ENCODE assay signal across 9 cellular contexts in genomic region chrX:64093761-64094160, GRCh38.
DNase-seq lines count a peak whose midpoint lies in the region; ATAC-seq and TF ChIP-seq lines count a peak whose summit lies in the region.
"Had no signal": no experiment of that assay in that cellular context is flagged by ENCODE, and none has a peak within 500 bp of the region (broad histone marks: within the 10 kb centered on the region; RNA-seq: fewer than 3 reads in every experiment).

No MANE protein-coding gene starts in this region.

- no peaks in the 10 kb centered on the region for H3K36me3 ChIP-seq in Karpas-422 (ENCODE audit: insufficient read depth, low read length)

- no peaks in the 10 kb centered on the region for H3K9me2 ChIP-seq in Karpas-422 (replicated peaks; ENCODE audit: insufficient read depth, low read length)

- no peaks in the 10 kb centered on the region for H3K27me3 Mint-ChIP-seq in neural crest cell (ENCODE audit: low read depth)

- H3K4me3 ChIP-seq in Karpas-422 (ENCODE audit: low read length) (no peak overlapping the region), dorsolateral prefrontal cortex (no peak overlapping the region)

- no peak for ATAC-seq in activated CD4-positive, CD25-positive, alpha-beta regulatory T cell treated with anti-CD3 and anti-CD28 coated beads, Interleukin-2, amount 50 U/mL, for 24 hours
- ATAC-seq in HG03342 (IDR thresholded peaks at IDR 0.05; ENCODE audit: unreplicated experiment), result no peak

- no peak overlapping the region for H3K4me3 Mint-ChIP-seq in neural crest cell

- peaks cover 7% of the 10 kb centered on the region for H3K9me3 Mint-ChIP-seq in neural crest cell

- H3K27me3 ChIP-seq in Karpas-422 (ENCODE audit: low read length) (no peaks in the 10 kb centered on the region), dorsolateral prefrontal cortex (peaks cover 0 to 36% (median 4%) of the 10 kb centered on the region in 45 donors)

- intact Hi-C loops in dorsolateral prefrontal cortex (cut with DNase I), result loop anchor here in 1 of 2 donors (10.0 kb wide), 1 partner anchor 101 kb away; no protein-coding TSS in a partner anchor

- H3K27ac Mint-ChIP-seq in neural crest cell (ENCODE audit: unreplicated experiment), result no peak overlapping the region

- no peak overlapping the region for H3K27ac ChIP-seq in Karpas-422 (ENCODE audit: low read length)
- H3K27ac ChIP-seq in dorsolateral prefrontal cortex, result no peak overlapping the region

- H3K79me2 ChIP-seq in Karpas-422 (ENCODE audit: low read length), result no peaks in the 10 kb centered on the region

- no peaks in the 10 kb centered on the region for H4K20me1 ChIP-seq in Karpas-422 (ENCODE audit: insufficient read depth, low read depth, low read length)

- H3K4me1 ChIP-seq in Karpas-422 (ENCODE audit: low read length), result no peaks in the 10 kb centered on the region

- H3K4me2 ChIP-seq in Karpas-422 (ENCODE audit: low read depth, low read length, poor library complexity, severe bottlenecking), result no peak overlapping the region

- H3K9me3 ChIP-seq in Karpas-422 (ENCODE audit: low read length), result no peaks in the 10 kb centered on the region

- peak; percentile 20 for DNase-seq in EL
- peak; percentile 54 for DNase-seq in Karpas-422
- DNase-seq in dorsolateral prefrontal cortex, result no peak
- DNase-seq in neural crest cell (ENCODE audit: low read depth, low spot score), result no peak
- no peak for DNase-seq in NCI-H1930 (lab: John Stamatoyannopoulos, UW)
- no peak for DNase-seq in KG1 (lab: John Stamatoyannopoulos, UW)
- DNase-seq: activated CD8-positive, alpha-beta memory T cell treated with anti-CD3 and anti-CD28 coated beads, Interleukin-2, amount 50 U/mL, for 4 hours had no signal

- no peaks in the 10 kb centered on the region for H3K4me1 Mint-ChIP-seq in neural crest cell

- H3K36me3 Mint-ChIP-seq in neural crest cell (ENCODE audit: low read depth), result no peaks in the 10 kb centered on the region

- no peak overlapping the region for H2AFZ ChIP-seq in Karpas-422 (ENCODE audit: low read length)

- no peak overlapping the region for H3K9ac ChIP-seq in Karpas-422 (ENCODE audit: low read length)

- TF ChIP-seq CTCF in dorsolateral prefrontal cortex (IDR thresholded peaks at IDR 0.05 in 54 of 56, conservative IDR thresholded peaks at IDR 0.05 in 2 of 56; ENCODE audit: low read depth in 1 of 56, partially characterized antibody in 56 of 56), result peak in 51 of 56 donors; percentile 10 to 65 (median 40)
- TF ChIP-seq CTCF in neural crest cell (conservative IDR thresholded peaks at IDR 0.05), result peak; percentile 55

Comparison
In these comparisons a context has a peak if more than half of its experiments do, and no peak if none do; other contexts are left out.
1. DNase-seq: peak in EL (single experiment) and Karpas-422 (single experiment); none in dorsolateral prefrontal cortex (0 of 10), neural crest cell (single experiment), NCI-H1930 (0 of 2) and KG1 (single experiment).